ENCODE assay signal across 9 cellular contexts in the genomic region with DNA sequence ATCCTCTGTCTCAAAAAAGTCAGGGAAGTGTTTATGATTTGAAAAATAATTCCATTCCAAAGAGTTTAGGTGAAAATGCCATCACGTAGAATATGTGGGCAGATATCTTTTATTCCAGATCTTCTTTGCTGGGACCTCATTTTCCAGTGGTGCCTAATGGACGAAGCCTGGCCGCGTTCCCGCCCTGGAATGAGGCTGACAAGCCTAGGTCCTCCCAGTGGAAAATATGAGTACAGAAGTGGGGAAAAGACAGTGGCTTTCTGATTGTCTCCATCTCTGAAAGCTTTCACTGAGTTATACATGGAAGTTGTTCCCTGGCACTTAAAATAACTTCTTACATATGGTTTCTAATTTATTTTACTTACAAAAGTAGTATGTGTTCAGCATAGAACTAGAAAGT.
DNase-seq lines count a peak whose midpoint lies in the region; ATAC-seq, FAIRE-seq and TF ChIP-seq lines count a peak whose summit lies in the region.
"Had no signal": no experiment of that assay in that cellular context is flagged by ENCODE, and none has a peak within 500 bp of the region (broad histone marks: within the 10 kb centered on the region; RNA-seq: fewer than 3 reads in every experiment).

No MANE protein-coding gene starts in this region.

- intact Hi-C loops in left cardiac atrium (cut with DNase I) (no loop called here), sigmoid colon (cut with DNase I) (no loop called here)

- H3K4me3 ChIP-seq in AG09309 (ENCODE audit: control insufficient read depth, low read depth, low read length) (0 out of 2 replicates have a peak overlapping the region, but pooled peaks have one; percentile 1), astrocyte (ENCODE audit: insufficient read depth, low read depth, low read length) (peak overlapping the region; percentile 15), sigmoid colon (peak overlapping the region; percentile 18 to 39 (median 29))
- H3K4me3 ChIP-seq in effector memory CD4-positive, alpha-beta T cell (ENCODE audit: insufficient read depth, low read depth, low read length, poor library complexity, severe bottlenecking): no peak overlapping the region

- peak overlapping the region; percentile 69 for H3K4me2 ChIP-seq in astrocyte (ENCODE audit: low read length)

- no peaks in the 10 kb centered on the region for H3K9me3 ChIP-seq in astrocyte (ENCODE audit: insufficient read depth, low read depth, low read length)
- no peaks in the 10 kb centered on the region for H3K9me3 ChIP-seq in sigmoid colon
- no peaks in the 10 kb centered on the region for H3K9me3 ChIP-seq in effector memory CD4-positive, alpha-beta T cell (ENCODE audit: control insufficient read depth, low read length)

- no peaks in the 10 kb centered on the region for H3K27me3 Mint-ChIP-seq in astrocyte (ENCODE audit: low read depth, unreplicated experiment)

- FAIRE-seq in astrocyte (lab: Jason Lieb, UNC): no peak

- H3K27me3 ChIP-seq in astrocyte (ENCODE audit: insufficient read depth, low read length) (no peaks in the 10 kb centered on the region), sigmoid colon (no peaks in the 10 kb centered on the region)
- H3K27me3 ChIP-seq in effector memory CD4-positive, alpha-beta T cell (replicated peaks; ENCODE audit: control insufficient read depth, insufficient read depth, low read length, poor library complexity, severe bottlenecking): no peaks in the 10 kb centered on the region

- TF ChIP-seq CTCF in AG09309 (IDR thresholded peaks at IDR 0.05; ENCODE audit: control insufficient read depth, insufficient read depth, low read depth, low read length, missing control alignments) (peak; percentile 29), astrocyte (IDR thresholded peaks at IDR 0.05; ENCODE audit: insufficient read depth, low read depth, low read length) (no peak), sigmoid colon (IDR thresholded peaks at IDR 0.05) (peak in 2 of 4 experiments; percentile 21 to 50)

- peaks cover 20% of the 10 kb centered on the region for H3K4me1 ChIP-seq in astrocyte (ENCODE audit: insufficient read depth, low read length)
- H3K4me1 ChIP-seq in sigmoid colon: peaks cover 0 to 76% (median 70%) of the 10 kb centered on the region in 4 donors
- H3K4me1 ChIP-seq in effector memory CD4-positive, alpha-beta T cell (ENCODE audit: control insufficient read depth, insufficient read depth, low read length, poor library complexity, severe bottlenecking): no peaks in the 10 kb centered on the region

- H3K79me2 ChIP-seq in astrocyte (ENCODE audit: insufficient read depth, low read length): peaks cover 45% of the 10 kb centered on the region

- peak in 1 of 4 donors; percentile 52 for TF ChIP-seq EP300 in sigmoid colon (IDR thresholded peaks at IDR 0.05)

- peak overlapping the region; percentile 82 for H3K27ac Mint-ChIP-seq in astrocyte (ENCODE audit: unreplicated experiment)

- WGBS in sigmoid colon, 2 donors: 75 to 84% methylated on average over 5 of the region's 5 CpGs

- no peaks in the 10 kb centered on the region for H3K9me3 Mint-ChIP-seq in astrocyte (ENCODE audit: unreplicated experiment)

- H3K36me3 Mint-ChIP-seq in astrocyte (ENCODE audit: low read depth, unreplicated experiment): peaks cover under 1% of the 10 kb centered on the region

- ATAC-seq in left cardiac atrium: peak; percentile 65
- ATAC-seq in GM21723 (IDR thresholded peaks at IDR 0.05; ENCODE audit: unreplicated experiment): no peak
- no peak for ATAC-seq in GM19397 (IDR thresholded peaks at IDR 0.05; ENCODE audit: unreplicated experiment)

- H3K9ac ChIP-seq in astrocyte (ENCODE audit: low read length): peak overlapping the region; percentile 2

- no peak for TF ChIP-seq POLR2A in sigmoid colon (IDR thresholded peaks at IDR 0.05)

- DNase-seq in AG09309 (ENCODE audit: low read depth) (no peak), astrocyte (ENCODE audit: low read depth) (peak; percentile 67), left cardiac atrium (peak; percentile 87), sigmoid colon (peak; percentile 94), NCI-H146 treated with DMSO at 0.1 percent for 48 hours (lab: John Stamatoyannopoulos, UW; ENCODE audit: unreplicated experiment) (no peak)
- no peak for DNase-seq in effector memory CD4-positive, alpha-beta T cell
- DNase-seq: C1 segment of cervical spinal cord had no signal

- H4K20me1 ChIP-seq in astrocyte (ENCODE audit: insufficient read depth, low read length): peaks cover 42% of the 10 kb centered on the region

- H3K27ac ChIP-seq in astrocyte (ENCODE audit: low read depth, low read length): peak overlapping the region; percentile 44
- peak overlapping the region; percentile 81 to 93 (median 86) for H3K27ac ChIP-seq in sigmoid colon
- H3K27ac ChIP-seq in effector memory CD4-positive, alpha-beta T cell (ENCODE audit: insufficient read depth, low read length, poor library complexity, severe bottlenecking): no peak overlapping the region

- H3K36me3 ChIP-seq in astrocyte (ENCODE audit: insufficient read depth, low read length) (no peaks in the 10 kb centered on the region), sigmoid colon (no peaks in the 10 kb centered on the region)
- no peaks in the 10 kb centered on the region for H3K36me3 ChIP-seq in effector memory CD4-positive, alpha-beta T cell (ENCODE audit: control insufficient read depth, insufficient read depth, low read length)

- H3K4me1 Mint-ChIP-seq in astrocyte (ENCODE audit: low read depth, unreplicated experiment): peaks cover 31% of the 10 kb centered on the region

- H3K4me3 Mint-ChIP-seq in astrocyte (ENCODE audit: unreplicated experiment): peak overlapping the region; percentile 4

- H2AFZ ChIP-seq in astrocyte (ENCODE audit: low read depth, low read length): no peak overlapping the region

Comparison
In these comparisons a context has a peak if more than half of its experiments do, and no peak if none do; other contexts are left out.
1. DNase-seq: peak in astrocyte (single experiment), left cardiac atrium (single experiment) and sigmoid colon (single experiment); none in AG09309 (single experiment), NCI-H146 treated with DMSO at 0.1 percent for 48 hours (single experiment) and effector memory CD4-positive, alpha-beta T cell (0 of 3).
2. ATAC-seq: peak in left cardiac atrium (2 of 2); none in GM21723 (single experiment) and GM19397 (single experiment).